In genomic region chr11:44310456-44311272, GRCh38 we compare ENCODE assay signal across 14 cellular contexts. TPM values are rescaled to one million over a fixed set of nuclear protein-coding genes. Genes with fewer than 3 reads are reported as not detected.
DNase-seq lines count a peak whose midpoint lies in the region; ATAC-seq, FAIRE-seq and TF ChIP-seq lines count a peak whose summit lies in the region.
"Had no signal": no experiment of that assay in that cellular context is flagged by ENCODE, and none has a peak within 500 bp of the region (broad histone marks: within the 10 kb centered on the region; RNA-seq: fewer than 3 reads in every experiment).

No MANE protein-coding gene starts in this region.

- no peak overlapping the region for H3K27ac ChIP-seq in HepG2 (ENCODE audit: extremely low read length, insufficient read depth, low read length)
- H3K27ac ChIP-seq in right lobe of liver = no peak overlapping the region
- peak overlapping the region; percentile 32; the same call in 1 of the 2 replicates for H3K27ac ChIP-seq in SJSA1
- H3K27ac ChIP-seq in PC-3 (ENCODE audit: low read length) = no peak overlapping the region
- H3K27ac ChIP-seq: body of pancreas had no signal

- no peaks in the 10 kb centered on the region for H3K9me3 ChIP-seq in HepG2 (ENCODE audit: low read length)
- no peaks in the 10 kb centered on the region for H3K9me3 ChIP-seq in right lobe of liver
- no peaks in the 10 kb centered on the region for H3K9me3 ChIP-seq in SJSA1 (replicated peaks)
- H3K9me3 ChIP-seq in PC-3 (ENCODE audit: low read length) = no peaks in the 10 kb centered on the region
- H3K9me3 ChIP-seq: body of pancreas had no signal

- H4K20me1 ChIP-seq in HepG2 (ENCODE audit: insufficient read depth, low read length) (0 out of 2 replicates have a peak, but pooled peaks cover 2% of the 10 kb centered on the region), PC-3 (ENCODE audit: low read length) (no peaks in the 10 kb centered on the region)

- POLR2A ChIA-PET in HepG2 (lab: Yijun Ruan, JAX) = no interaction called here
- POLR2A ChIA-PET in PC-3 (lab: Charles Lee; ENCODE audit: unreplicated experiment) = no interaction called here

- ATAC-seq in HepG2 (no peak), right lobe of liver (no peak), memory B cell (ENCODE audit: low read depth) (no peak), GM19467 (IDR thresholded peaks at IDR 0.05; ENCODE audit: unreplicated experiment) (no peak), PC-3 (no peak)
- ATAC-seq: body of pancreas had no signal

- H3F3A ChIP-seq in PC-3 (ENCODE audit: low read length, unreplicated experiment) = no peaks in the 10 kb centered on the region

- H3K36me3 ChIP-seq in HepG2 (replicated peaks in 1 of 2; ENCODE audit: control insufficient read depth in 1 of 2, insufficient read depth in 2 of 2, low read length in 2 of 2) (no peaks in the 10 kb centered on the region), right lobe of liver (no peaks in the 10 kb centered on the region), SJSA1 (peaks cover 36% of the 10 kb centered on the region), PC-3 (ENCODE audit: low read depth, low read length) (no peaks in the 10 kb centered on the region)

- TF ChIP-seq POLR2A in HepG2 (IDR thresholded peaks at IDR 0.05; ENCODE audit: insufficient read depth in 1 of 2, low read depth in 2 of 2, low read length in 2 of 2) (no peak), right lobe of liver (IDR thresholded peaks at IDR 0.05) (no peak)

- CTCF ChIA-PET in HepG2 (lab: Yijun Ruan, JAX; ENCODE audit: low intra/inter-chr PET ratio, low total read pairs) (no interaction called here), PC-3 (lab: Charles Lee) (no interaction called here)

- 30% methylated on average over 37 of the region's 49 CpGs for WGBS in HepG2 (ENCODE audit: low lambda C conversion rate)
- WGBS in right lobe of liver (ENCODE audit: insufficient coverage, low coverage, low lambda C conversion rate, missing lambda C conversion rate) = 5% methylated on average over 39 of the region's 49 CpGs

- H3K27me3 Mint-ChIP-seq in memory B cell = peaks cover 56% of the 10 kb centered on the region

- TF ChIP-seq CTCF in HepG2 (CRISPR knock-in tag; IDR thresholded peaks at IDR 0.05) = no peak
- TF ChIP-seq CTCF in right lobe of liver (IDR thresholded peaks at IDR 0.05) = no peak
- no peak for TF ChIP-seq CTCF in PC-3 (conservative IDR thresholded peaks at IDR 0.05; ENCODE audit: low read depth, low read length)

- in situ Hi-C loops in HepG2 (cut with HindIII; ENCODE audit: extremely low pct_ligation_motif_present, low pct_unique_long_range_greater_than_20kb) = loop anchor here (25.0 kb wide), 2 partner anchors 102 to 577 kb away; no protein-coding TSS in a partner anchor

- H3K9ac ChIP-seq in HepG2 (ENCODE audit: insufficient read depth, low read depth, low read length) (no peak overlapping the region), PC-3 (ENCODE audit: low read length) (no peak overlapping the region)

- no peak for TF ChIP-seq RAD21 in HepG2 (CRISPR knock-in tag; IDR thresholded peaks at IDR 0.05)

- H3K4me3 Mint-ChIP-seq in memory B cell = peak overlapping the region; percentile 51
- H3K4me3 Mint-ChIP-seq: immature natural killer cell had no signal

- no peaks in the 10 kb centered on the region for H3K36me3 Mint-ChIP-seq in memory B cell

- H3K4me2 ChIP-seq in HepG2 (ENCODE audit: low read depth, low read length) (no peak overlapping the region), PC-3 (ENCODE audit: low read length) (no peak overlapping the region)

- peak overlapping the region; percentile 62 for H3K27ac Mint-ChIP-seq in memory B cell
- H3K27ac Mint-ChIP-seq: immature natural killer cell had no signal

- H3K9me2 ChIP-seq in PC-3 (replicated peaks; ENCODE audit: low read length) = no peaks in the 10 kb centered on the region

- FAIRE-seq in HepG2 (lab: Jason Lieb, UNC) = no peak
- FAIRE-seq: GM18507 had no signal

- H3K9me3 Mint-ChIP-seq in memory B cell = peaks cover 3% of the 10 kb centered on the region

- H3K4me1 Mint-ChIP-seq in memory B cell = peaks cover 24% of the 10 kb centered on the region

- H3K4me1 ChIP-seq in HepG2 (ENCODE audit: insufficient read depth, low read length) (peaks cover under 1% of the 10 kb centered on the region; the same call in 1 of the 2 replicates), right lobe of liver (peaks cover 0 to 20% (median 0%) of the 10 kb centered on the region in 4 donors), SJSA1 (replicated peaks) (peaks cover 44% of the 10 kb centered on the region), PC-3 (ENCODE audit: insufficient read depth, low read length) (no peaks in the 10 kb centered on the region)

- H2AFZ ChIP-seq in HepG2 (ENCODE audit: low read length) (no peak overlapping the region), PC-3 (ENCODE audit: low read length) (no peak overlapping the region)

- DNase-seq in HepG2 (ENCODE audit: low spot score) (no peak), right lobe of liver (no peak), SJSA1 (ENCODE audit: low read depth in 1 of 2, low spot score in 2 of 2) (peak in 1 of 2 experiments; percentile 74), memory B cell (ENCODE audit: low spot score in 2 of 2) (no peak), PC-3 (no peak), OCI-M2 (lab: John Stamatoyannopoulos, UW; ENCODE audit: unreplicated experiment) (no peak)
- DNase-seq: activated CD8-positive, alpha-beta memory T cell treated with anti-CD3 and anti-CD28 coated beads, Interleukin-2, amount 50 U/mL, for 4 hours; immature natural killer cell; NK-92 treated with Interleukin-12 subunit alpha and Interleukin-12 subunit beta, amount 100 ng/mL, for 24 hours had no signal

- no peak for TF ChIP-seq EP300 in HepG2 (IDR thresholded peaks at IDR 0.05; ENCODE audit: low read depth in 2 of 2, low read length in 2 of 2)
- TF ChIP-seq EP300 in HepG2 (CRISPR knock-in tag; IDR thresholded peaks at IDR 0.05; ENCODE audit: borderline replicate concordance) = no peak

- H3K79me2 ChIP-seq in HepG2 (ENCODE audit: insufficient read depth, low read length) (no peaks in the 10 kb centered on the region), PC-3 (ENCODE audit: low read length) (no peaks in the 10 kb centered on the region)

- H3K4me3 ChIP-seq in HepG2 (replicated peaks in 1 of 3; ENCODE audit: insufficient read depth in 1 of 3, low read depth in 2 of 3, low read length in 3 of 3) (no peak overlapping the region), right lobe of liver (no peak overlapping the region), SJSA1 (peak overlapping the region; percentile 82), PC-3 (ENCODE audit: low read length) (no peak overlapping the region)
- H3K4me3 ChIP-seq: body of pancreas had no signal

- BruUV-seq in HepG2 (replicated peaks; lab: Mats Ljungman, UMichigan) (no TSS peak), PC-3 (replicated peaks; lab: Mats Ljungman, UMichigan) (no TSS peak)

- H3K27me3 ChIP-seq in HepG2 (ENCODE audit: control insufficient read depth in 1 of 2, insufficient read depth in 2 of 2, low read length in 2 of 2) (peaks cover 14 to 87% of the 10 kb centered on the region in 2 experiments), right lobe of liver (peaks cover 0 to 39% of the 10 kb centered on the region in 2 donors), SJSA1 (replicated peaks) (no peaks in the 10 kb centered on the region), PC-3 (ENCODE audit: low read length) (peaks cover 70% of the 10 kb centered on the region)

- intact Hi-C loops in HepG2 (cut with micrococcal nuclease; ENCODE audit: unreplicated experiment) = no loop called here
- intact Hi-C loops in right lobe of liver (cut with DNase I) = no loop called here
- intact Hi-C loops in PC-3 (cut with micrococcal nuclease) = no loop called here

TF ChIP-seq in HepG2, 621 proteins besides CTCF, POLR2A, EP300 and RAD21:
- TF ChIP-seq SIX1 (CRISPR knock-in tag; IDR thresholded peaks at IDR 0.05; ENCODE audit: borderline replicate concordance) (no peak), EZH2 (conservative IDR thresholded peaks at IDR 0.05; ENCODE audit: low read depth, low read length) (peak; percentile 77; the same call in 1 of the 2 replicates)

RNA-seq across cellular contexts. Expression of gene ALX4, which starts 0.7 kb away (rescaled TPM):
- total RNA-seq in HepG2 (2016; rRNA removed; fragmentation: Illumina TruSeq; extraction: Trizol) (not detected in 2 replicates), right lobe of liver (not detected), PC-3 (2014; rRNA removed) (not detected in 2 replicates)
- total RNA-seq in HepG2 (2016; cell fraction: cytosol; rRNA removed; fragmentation: Illumina TruSeq; extraction: Trizol; ENCODE audit: low read depth) = not detected in 2 replicates
- total RNA-seq in HepG2 (2016; cell fraction: insoluble cytoplasmic fraction; rRNA removed; fragmentation: Illumina TruSeq; extraction: Trizol) = not detected in 2 replicates
- total RNA-seq in HepG2 (2016; cell fraction: membrane; rRNA removed; fragmentation: Illumina TruSeq; extraction: Trizol) = not detected in 2 replicates
- not detected in 2 replicates for total RNA-seq in HepG2 (2016; cell fraction: nucleus; rRNA removed; fragmentation: Illumina TruSeq; extraction: Trizol)
- polyA plus RNA-seq in HepG2 (2011; rRNA removed) = not detected in 2 replicates
- not detected in 2 replicates for polyA plus RNA-seq in HepG2 (2011; cell fraction: cytosol; rRNA removed)
- not detected in 2 replicates for polyA plus RNA-seq in HepG2 (2011; cell fraction: nucleus; rRNA removed)
- 0.07 TPM in 1 of 2 replicates, not detected in the other for polyA plus RNA-seq in HepG2 (2012)
- polyA plus RNA-seq in HepG2 (2016; cell fraction: cytosol; fragmentation: Illumina TruSeq; extraction: Trizol; ENCODE audit: low read depth) = not detected in 2 replicates
- polyA plus RNA-seq in HepG2 (2016; cell fraction: insoluble cytoplasmic fraction; fragmentation: Illumina TruSeq; extraction: Trizol; ENCODE audit: low read depth) = not detected in 2 replicates
- not detected in 2 replicates for polyA plus RNA-seq in HepG2 (2016; cell fraction: membrane; fragmentation: Illumina TruSeq; extraction: Trizol; ENCODE audit: low read depth)
- not detected in 2 replicates for polyA plus RNA-seq in HepG2 (2016; cell fraction: nucleus; fragmentation: Illumina TruSeq; extraction: Trizol; ENCODE audit: insufficient read depth, low read depth)
- polyA minus RNA-seq in HepG2 (2011; rRNA and poly(A)+ RNA removed; ENCODE audit: low replicate concordance) = not detected in 2 replicates
- polyA minus RNA-seq in HepG2 (2011; cell fraction: cytosol; rRNA and poly(A)+ RNA removed) = not detected in 2 replicates
- polyA minus RNA-seq in HepG2 (2011; cell fraction: nucleus; rRNA and poly(A)+ RNA removed) = not detected in 2 replicates
- 30.3 and 41.6 TPM in 2 replicates for total RNA-seq in SJSA1 (2014; rRNA removed; shearing (Covaris generic))
- total RNA-seq: body of pancreas; myocyte; T-helper 2 cell treated with Interferon-gamma antibody and Interleukin-4, amounts not matched to agents 100 ng/mL and 5 ng/mL, for 36 hours had no signal
- polyA plus RNA-seq: immature natural killer cell had no signal

Comparison
In these comparisons a context has a peak if more than half of its experiments do, and no peak if none do; other contexts are left out.
1. RNA of gene ALX4, which starts 0.7 kb away (total RNA-seq): 30.3 to 41.6 TPM in SJSA1; not detected in HepG2, not detected in right lobe of liver and not detected in PC-3; every median in the first group is over 10 times any median in the second.